Comparison of ENCODE assay signal across 1 cellular context in the genomic region with DNA sequence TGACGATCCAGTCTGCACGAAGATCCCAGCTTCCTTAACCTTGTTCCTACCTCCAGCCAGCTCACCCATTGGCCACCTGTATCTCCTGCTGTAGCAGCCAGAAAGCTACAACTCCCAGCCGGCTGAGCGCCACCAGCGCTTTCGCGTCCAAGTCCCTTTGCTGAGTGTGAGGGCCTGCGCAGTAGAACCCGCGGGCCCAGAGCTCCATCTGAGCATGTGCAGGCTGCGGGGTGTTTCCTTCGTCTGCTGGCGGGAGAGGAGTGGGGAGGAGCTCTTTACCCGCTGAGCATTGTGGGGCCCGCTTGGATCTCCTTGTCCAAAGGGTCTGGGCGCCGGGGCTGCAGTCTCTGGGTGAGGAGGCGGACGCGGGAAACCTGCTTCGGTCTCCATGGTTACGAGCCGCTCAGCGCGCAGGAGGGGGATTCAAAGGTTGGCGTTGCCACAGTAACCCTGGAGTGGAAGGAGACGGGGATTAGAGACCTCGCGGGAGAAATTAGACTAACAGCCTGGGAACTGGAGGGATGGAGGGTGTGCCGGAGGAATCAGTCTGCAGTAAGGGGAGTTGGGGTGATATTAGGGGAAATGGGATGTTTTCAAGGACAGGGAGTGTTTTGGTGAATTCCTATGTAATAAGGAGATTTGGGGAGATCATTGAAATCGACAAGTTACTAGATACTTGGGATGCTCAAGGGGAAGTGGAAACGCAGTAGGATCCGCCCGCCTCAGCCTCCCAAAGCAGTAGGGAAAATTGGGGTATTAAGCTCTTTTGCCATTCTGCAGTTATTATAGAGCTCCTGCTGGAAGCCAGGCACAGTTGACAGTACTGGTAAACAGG.
A peak's percentile ranks its signal among the peaks of the same experiment; 100 is the strongest.
TF ChIP-seq lines count a peak whose summit lies in the region.

No MANE protein-coding gene starts in this region.

TF ChIP-seq in K562, 482 proteins besides CTCF, POLR2A, EP300 and RAD21 (continued from another document and continues in another):
- TF ChIP-seq, protein P1, sequence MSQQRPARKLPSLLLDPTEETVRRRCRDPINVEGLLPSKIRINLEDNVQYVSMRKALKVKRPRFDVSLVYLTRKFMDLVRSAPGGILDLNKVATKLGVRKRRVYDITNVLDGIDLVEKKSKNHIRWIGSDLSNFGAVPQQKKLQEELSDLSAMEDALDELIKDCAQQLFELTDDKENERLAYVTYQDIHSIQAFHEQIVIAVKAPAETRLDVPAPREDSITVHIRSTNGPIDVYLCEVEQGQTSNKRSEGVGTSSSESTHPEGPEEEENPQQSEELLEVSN (IDR thresholded peaks at IDR 0.05; ENCODE audit: borderline replicate concordance in 1 of 2, extremely low read depth in 1 of 2, insufficient read depth in 1 of 2, insufficient read length in 1 of 2, low read depth in 1 of 2, low read length in 1 of 2, poor library complexity in 1 of 2, severe bottlenecking in 1 of 2): peak; percentile 87 to 98
- 0 out of 2 replicates have a peak, but pooled peaks have one; percentile 11 for TF ChIP-seq CHD2 (IDR thresholded peaks at IDR 0.05; ENCODE audit: low read depth, low read length)
- no peak for TF ChIP-seq KHSRP (IDR thresholded peaks at IDR 0.05)
- peak; percentile 53; the same call in 1 of the 2 replicates for TF ChIP-seq SMARCE1 (IDR thresholded peaks at IDR 0.05)
- TF ChIP-seq BDP1 (IDR thresholded peaks at IDR 0.05; ENCODE audit: insufficient read depth, insufficient read length): no peak
- TF ChIP-seq, protein P2, sequence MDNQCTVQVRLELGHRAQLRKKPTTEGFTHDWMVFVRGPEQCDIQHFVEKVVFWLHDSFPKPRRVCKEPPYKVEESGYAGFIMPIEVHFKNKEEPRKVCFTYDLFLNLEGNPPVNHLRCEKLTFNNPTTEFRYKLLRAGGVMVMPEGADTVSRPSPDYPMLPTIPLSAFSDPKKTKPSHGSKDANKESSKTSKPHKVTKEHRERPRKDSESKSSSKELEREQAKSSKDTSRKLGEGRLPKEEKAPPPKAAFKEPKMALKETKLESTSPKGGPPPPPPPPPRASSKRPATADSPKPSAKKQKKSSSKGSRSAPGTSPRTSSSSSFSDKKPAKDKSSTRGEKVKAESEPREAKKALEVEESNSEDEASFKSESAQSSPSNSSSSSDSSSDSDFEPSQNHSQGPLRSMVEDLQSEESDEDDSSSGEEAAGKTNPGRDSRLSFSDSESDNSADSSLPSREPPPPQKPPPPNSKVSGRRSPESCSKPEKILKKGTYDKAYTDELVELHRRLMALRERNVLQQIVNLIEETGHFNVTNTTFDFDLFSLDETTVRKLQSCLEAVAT (IDR thresholded peaks at IDR 0.05): 0 out of 4 replicates have a peak, but pooled peaks of 1 of the 2 experiments have one; percentile 54
- peak; percentile 74 for TF ChIP-seq ZBTB17 (CRISPR knock-in tag; IDR thresholded peaks at IDR 0.05)
- TF ChIP-seq, protein P3, sequence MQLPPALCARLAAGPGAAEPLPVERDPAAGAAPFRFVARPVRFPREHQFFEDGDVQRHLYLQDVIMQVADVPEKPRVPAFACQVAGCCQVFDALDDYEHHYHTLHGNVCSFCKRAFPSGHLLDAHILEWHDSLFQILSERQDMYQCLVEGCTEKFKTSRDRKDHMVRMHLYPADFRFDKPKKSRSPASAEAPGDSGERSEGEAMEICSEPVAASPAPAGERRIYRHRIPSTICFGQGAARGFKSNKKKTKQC (CRISPR knock-in tag; IDR thresholded peaks at IDR 0.05): peak; percentile 96
- TF ChIP-seq ZSCAN32 (CRISPR knock-in tag; IDR thresholded peaks at IDR 0.05): 0 out of 2 replicates have a peak, but pooled peaks have one; percentile 6
- TF ChIP-seq NR2C1 (IDR thresholded peaks at IDR 0.05): no peak
- no peak for TF ChIP-seq NR2C1 (tag; IDR thresholded peaks at IDR 0.05)
- TF ChIP-seq, protein P4, sequence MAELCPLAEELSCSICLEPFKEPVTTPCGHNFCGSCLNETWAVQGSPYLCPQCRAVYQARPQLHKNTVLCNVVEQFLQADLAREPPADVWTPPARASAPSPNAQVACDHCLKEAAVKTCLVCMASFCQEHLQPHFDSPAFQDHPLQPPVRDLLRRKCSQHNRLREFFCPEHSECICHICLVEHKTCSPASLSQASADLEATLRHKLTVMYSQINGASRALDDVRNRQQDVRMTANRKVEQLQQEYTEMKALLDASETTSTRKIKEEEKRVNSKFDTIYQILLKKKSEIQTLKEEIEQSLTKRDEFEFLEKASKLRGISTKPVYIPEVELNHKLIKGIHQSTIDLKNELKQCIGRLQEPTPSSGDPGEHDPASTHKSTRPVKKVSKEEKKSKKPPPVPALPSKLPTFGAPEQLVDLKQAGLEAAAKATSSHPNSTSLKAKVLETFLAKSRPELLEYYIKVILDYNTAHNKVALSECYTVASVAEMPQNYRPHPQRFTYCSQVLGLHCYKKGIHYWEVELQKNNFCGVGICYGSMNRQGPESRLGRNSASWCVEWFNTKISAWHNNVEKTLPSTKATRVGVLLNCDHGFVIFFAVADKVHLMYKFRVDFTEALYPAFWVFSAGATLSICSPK (IDR thresholded peaks at IDR 0.05; ENCODE audit: borderline replicate concordance): peak; percentile 86; the same call in 1 of the 2 replicates
- TF ChIP-seq, protein P5, sequence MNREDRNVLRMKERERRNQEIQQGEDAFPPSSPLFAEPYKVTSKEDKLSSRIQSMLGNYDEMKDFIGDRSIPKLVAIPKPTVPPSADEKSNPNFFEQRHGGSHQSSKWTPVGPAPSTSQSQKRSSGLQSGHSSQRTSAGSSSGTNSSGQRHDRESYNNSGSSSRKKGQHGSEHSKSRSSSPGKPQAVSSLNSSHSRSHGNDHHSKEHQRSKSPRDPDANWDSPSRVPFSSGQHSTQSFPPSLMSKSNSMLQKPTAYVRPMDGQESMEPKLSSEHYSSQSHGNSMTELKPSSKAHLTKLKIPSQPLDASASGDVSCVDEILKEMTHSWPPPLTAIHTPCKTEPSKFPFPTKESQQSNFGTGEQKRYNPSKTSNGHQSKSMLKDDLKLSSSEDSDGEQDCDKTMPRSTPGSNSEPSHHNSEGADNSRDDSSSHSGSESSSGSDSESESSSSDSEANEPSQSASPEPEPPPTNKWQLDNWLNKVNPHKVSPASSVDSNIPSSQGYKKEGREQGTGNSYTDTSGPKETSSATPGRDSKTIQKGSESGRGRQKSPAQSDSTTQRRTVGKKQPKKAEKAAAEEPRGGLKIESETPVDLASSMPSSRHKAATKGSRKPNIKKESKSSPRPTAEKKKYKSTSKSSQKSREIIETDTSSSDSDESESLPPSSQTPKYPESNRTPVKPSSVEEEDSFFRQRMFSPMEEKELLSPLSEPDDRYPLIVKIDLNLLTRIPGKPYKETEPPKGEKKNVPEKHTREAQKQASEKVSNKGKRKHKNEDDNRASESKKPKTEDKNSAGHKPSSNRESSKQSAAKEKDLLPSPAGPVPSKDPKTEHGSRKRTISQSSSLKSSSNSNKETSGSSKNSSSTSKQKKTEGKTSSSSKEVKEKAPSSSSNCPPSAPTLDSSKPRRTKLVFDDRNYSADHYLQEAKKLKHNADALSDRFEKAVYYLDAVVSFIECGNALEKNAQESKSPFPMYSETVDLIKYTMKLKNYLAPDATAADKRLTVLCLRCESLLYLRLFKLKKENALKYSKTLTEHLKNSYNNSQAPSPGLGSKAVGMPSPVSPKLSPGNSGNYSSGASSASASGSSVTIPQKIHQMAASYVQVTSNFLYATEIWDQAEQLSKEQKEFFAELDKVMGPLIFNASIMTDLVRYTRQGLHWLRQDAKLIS (CRISPR knock-in tag; IDR thresholded peaks at IDR 0.05): peak; percentile 68; the same call in 1 of the 2 replicates
- TF ChIP-seq ZNF778 (CRISPR knock-in tag; IDR thresholded peaks at IDR 0.05): no peak
- peak; percentile 93 for TF ChIP-seq ZNF232 (CRISPR knock-in tag; IDR thresholded peaks at IDR 0.05)
- TF ChIP-seq NRF1 (conservative IDR thresholded peaks at IDR 0.05 in 1 of 2, IDR thresholded peaks at IDR 0.05 in 1 of 2): peak; percentile 98
- 0 out of 2 replicates have a peak, but pooled peaks have one; percentile 34 for TF ChIP-seq HLTF (IDR thresholded peaks at IDR 0.05)
- peak; percentile 96 for TF ChIP-seq RFX1 (IDR thresholded peaks at IDR 0.05)
- TF ChIP-seq, protein P6, sequence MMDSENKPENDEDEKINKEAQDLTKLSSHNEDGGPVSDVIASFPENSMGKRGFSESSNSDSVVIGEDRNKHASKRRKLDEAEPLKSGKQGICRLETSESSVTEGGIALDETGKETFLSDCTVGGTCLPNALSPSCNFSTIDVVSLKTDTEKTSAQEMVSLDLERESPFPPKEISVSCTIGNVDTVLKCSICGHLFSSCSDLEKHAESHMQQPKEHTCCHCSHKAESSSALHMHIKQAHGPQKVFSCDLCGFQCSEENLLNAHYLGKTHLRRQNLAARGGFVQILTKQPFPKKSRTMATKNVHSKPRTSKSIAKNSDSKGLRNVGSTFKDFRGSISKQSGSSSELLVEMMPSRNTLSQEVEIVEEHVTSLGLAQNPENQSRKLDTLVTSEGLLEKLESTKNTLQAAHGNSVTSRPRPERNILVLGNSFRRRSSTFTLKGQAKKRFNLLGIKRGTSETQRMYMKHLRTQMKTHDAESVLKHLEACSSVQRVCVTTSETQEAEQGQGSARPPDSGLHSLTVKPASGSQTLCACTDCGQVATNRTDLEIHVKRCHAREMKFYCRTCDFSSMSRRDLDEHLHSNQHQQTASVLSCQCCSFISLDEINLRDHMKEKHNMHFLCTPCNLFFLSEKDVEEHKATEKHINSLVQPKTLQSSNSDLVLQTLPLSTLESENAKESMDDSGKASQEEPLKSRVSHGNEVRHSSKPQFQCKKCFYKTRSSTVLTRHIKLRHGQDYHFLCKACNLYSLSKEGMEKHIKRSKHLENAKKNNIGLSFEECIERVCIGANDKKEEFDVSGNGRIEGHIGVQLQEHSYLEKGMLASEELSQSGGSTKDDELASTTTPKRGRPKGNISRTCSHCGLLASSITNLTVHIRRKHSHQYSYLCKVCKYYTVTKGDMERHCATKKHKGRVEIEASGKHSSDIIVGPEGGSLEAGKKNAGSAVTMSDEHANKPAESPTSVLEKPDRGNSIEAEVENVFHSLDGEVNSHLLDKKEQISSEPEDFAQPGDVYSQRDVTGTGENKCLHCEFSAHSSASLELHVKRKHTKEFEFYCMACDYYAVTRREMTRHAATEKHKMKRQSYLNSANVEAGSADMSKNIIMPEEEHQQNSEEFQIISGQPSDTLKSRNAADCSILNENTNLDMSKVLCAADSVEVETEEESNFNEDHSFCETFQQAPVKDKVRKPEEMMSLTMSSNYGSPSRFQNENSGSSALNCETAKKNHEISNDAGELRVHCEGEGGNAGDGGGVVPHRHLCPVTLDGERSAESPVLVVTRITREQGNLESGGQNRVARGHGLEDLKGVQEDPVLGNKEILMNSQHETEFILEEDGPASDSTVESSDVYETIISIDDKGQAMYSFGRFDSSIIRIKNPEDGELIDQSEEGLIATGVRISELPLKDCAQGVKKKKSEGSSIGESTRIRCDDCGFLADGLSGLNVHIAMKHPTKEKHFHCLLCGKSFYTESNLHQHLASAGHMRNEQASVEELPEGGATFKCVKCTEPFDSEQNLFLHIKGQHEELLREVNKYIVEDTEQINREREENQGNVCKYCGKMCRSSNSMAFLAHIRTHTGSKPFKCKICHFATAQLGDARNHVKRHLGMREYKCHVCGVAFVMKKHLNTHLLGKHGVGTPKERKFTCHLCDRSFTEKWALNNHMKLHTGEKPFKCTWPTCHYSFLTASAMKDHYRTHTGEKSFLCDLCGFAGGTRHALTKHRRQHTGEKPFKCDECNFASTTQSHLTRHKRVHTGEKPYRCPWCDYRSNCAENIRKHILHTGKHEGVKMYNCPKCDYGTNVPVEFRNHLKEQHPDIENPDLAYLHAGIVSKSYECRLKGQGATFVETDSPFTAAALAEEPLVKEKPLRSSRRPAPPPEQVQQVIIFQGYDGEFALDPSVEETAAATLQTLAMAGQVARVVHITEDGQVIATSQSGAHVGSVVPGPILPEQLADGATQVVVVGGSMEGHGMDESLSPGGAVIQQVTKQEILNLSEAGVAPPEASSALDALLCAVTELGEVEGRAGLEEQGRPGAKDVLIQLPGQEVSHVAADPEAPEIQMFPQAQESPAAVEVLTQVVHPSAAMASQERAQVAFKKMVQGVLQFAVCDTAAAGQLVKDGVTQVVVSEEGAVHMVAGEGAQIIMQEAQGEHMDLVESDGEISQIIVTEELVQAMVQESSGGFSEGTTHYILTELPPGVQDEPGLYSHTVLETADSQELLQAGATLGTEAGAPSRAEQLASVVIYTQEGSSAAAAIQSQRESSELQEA (IDR thresholded peaks at IDR 0.05; ENCODE audit: low read depth): peak; percentile 32; the same call in 1 of the 2 replicates
- TF ChIP-seq SIN3A (IDR thresholded peaks at IDR 0.05; ENCODE audit: borderline replicate concordance in 2 of 2, control insufficient read depth in 1 of 2, low read depth in 2 of 2, low read length in 2 of 2): peak; percentile 35 to 57; a peak in 1 of 4 replicates
- TF ChIP-seq, protein P7, sequence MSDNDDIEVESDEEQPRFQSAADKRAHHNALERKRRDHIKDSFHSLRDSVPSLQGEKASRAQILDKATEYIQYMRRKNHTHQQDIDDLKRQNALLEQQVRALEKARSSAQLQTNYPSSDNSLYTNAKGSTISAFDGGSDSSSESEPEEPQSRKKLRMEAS (CRISPR knock-in tag; IDR thresholded peaks at IDR 0.05): peak; percentile 100
- peak; percentile 19; the same call in 1 of the 2 replicates for TF ChIP-seq SP1 (CRISPR knock-in tag; IDR thresholded peaks at IDR 0.05)
- TF ChIP-seq ELF4 (CRISPR knock-in tag; IDR thresholded peaks at IDR 0.05): peak; percentile 88
- TF ChIP-seq, protein P8, sequence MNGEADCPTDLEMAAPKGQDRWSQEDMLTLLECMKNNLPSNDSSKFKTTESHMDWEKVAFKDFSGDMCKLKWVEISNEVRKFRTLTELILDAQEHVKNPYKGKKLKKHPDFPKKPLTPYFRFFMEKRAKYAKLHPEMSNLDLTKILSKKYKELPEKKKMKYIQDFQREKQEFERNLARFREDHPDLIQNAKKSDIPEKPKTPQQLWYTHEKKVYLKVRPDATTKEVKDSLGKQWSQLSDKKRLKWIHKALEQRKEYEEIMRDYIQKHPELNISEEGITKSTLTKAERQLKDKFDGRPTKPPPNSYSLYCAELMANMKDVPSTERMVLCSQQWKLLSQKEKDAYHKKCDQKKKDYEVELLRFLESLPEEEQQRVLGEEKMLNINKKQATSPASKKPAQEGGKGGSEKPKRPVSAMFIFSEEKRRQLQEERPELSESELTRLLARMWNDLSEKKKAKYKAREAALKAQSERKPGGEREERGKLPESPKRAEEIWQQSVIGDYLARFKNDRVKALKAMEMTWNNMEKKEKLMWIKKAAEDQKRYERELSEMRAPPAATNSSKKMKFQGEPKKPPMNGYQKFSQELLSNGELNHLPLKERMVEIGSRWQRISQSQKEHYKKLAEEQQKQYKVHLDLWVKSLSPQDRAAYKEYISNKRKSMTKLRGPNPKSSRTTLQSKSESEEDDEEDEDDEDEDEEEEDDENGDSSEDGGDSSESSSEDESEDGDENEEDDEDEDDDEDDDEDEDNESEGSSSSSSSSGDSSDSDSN (IDR thresholded peaks at IDR 0.05; ENCODE audit: borderline replicate concordance in 1 of 2, low read depth in 2 of 2, low read length in 2 of 2): 0 out of 4 replicates have a peak, but pooled peaks of 1 of the 2 experiments have one; percentile 36
- peak; percentile 73 for TF ChIP-seq ZBTB1 (CRISPR knock-in tag; IDR thresholded peaks at IDR 0.05; ENCODE audit: borderline replicate concordance, low read depth)
- peak; percentile 29; the same call in 1 of the 2 replicates for TF ChIP-seq MTA1 (IDR thresholded peaks at IDR 0.05; ENCODE audit: borderline replicate concordance)
- 0 out of 2 replicates have a peak, but pooled peaks have one; percentile 6 for TF ChIP-seq ARID1B (IDR thresholded peaks at IDR 0.05)
- peak; percentile 74; the same call in 1 of the 2 replicates for TF ChIP-seq ZNF444 (CRISPR knock-in tag; IDR thresholded peaks at IDR 0.05)
- 0 out of 2 replicates have a peak, but pooled peaks have one; percentile 17 for TF ChIP-seq SMARCA5 (IDR thresholded peaks at IDR 0.05)
- TF ChIP-seq ZNF316 (IDR thresholded peaks at IDR 0.05): no peak
- TF ChIP-seq TAF15 (IDR thresholded peaks at IDR 0.05; ENCODE audit: low read depth, low read length): no peak
- TF ChIP-seq PHB (CRISPR knock-in tag; IDR thresholded peaks at IDR 0.05): 0 out of 2 replicates have a peak, but pooled peaks have one; percentile 38
- TF ChIP-seq POLR2AphosphoS5 (IDR thresholded peaks at IDR 0.05; ENCODE audit: control insufficient read depth, insufficient read depth, low read depth, low read length): peak; percentile 67
